ENCODE assay signal across 9 cellular contexts in genomic region chrX:3219667-3220066, GRCh38.
"Had no signal": no experiment of that assay in that cellular context is flagged by ENCODE, and none has a peak within 500 bp of the region (broad histone marks: within the 10 kb centered on the region; RNA-seq: fewer than 3 reads in every experiment).

No MANE protein-coding gene starts in this region.

- H3K27ac ChIP-seq: GM23248, HL-60 had no signal

- H3K9ac ChIP-seq: GM23248 had no signal

- H3K4me3 ChIP-seq: GM23248, HAP-1 had no signal

- H3K4me3 Mint-ChIP-seq: HFFc6, IgD-negative memory B cell had no signal

- H3K36me3 Mint-ChIP-seq: IgD-negative memory B cell had no signal

- DNase-seq: GM23248, GOT3, H7, HFFc6 had no signal

- H3K9me3 Mint-ChIP-seq: HFFc6 had no signal

- H2AFZ ChIP-seq: GM23248 had no signal

- ATAC-seq: HCT116, HepG2 had no signal

- H3K4me1 Mint-ChIP-seq: IgD-negative memory B cell had no signal

- H3K4me1 ChIP-seq: HAP-1 had no signal

- H3K36me3 ChIP-seq: HAP-1 had no signal

- H3K9me3 ChIP-seq: HAP-1 had no signal

- H3K27me3 Mint-ChIP-seq: IgD-negative memory B cell had no signal
